7 cellular contexts compared by ENCODE assay signal in the genomic region with DNA sequence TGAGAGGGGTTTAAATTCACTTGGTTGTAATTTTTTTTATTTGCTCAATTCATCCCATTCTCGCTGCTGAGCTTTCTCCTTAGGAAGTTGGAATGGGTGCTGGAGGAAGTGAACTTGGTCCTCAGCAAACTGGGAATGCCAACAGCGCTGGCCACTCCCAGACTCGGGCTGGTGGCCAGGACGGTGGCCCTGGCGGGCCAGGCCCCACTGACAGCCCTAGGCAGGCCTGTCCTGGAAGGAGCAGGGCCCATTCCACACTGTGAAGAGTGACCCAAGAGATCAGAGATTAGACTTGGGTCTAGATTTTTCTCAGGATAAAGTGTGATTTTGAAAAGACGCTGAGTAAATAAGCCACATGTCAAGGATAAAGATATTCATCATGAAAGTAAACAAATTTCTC.
DNase-seq lines count a peak whose midpoint lies in the region; ATAC-seq, FAIRE-seq and TF ChIP-seq lines count a peak whose summit lies in the region.

No MANE protein-coding gene starts in this region.

- intact Hi-C loops in body of pancreas (cut with DNase I) (no loop called here), right lobe of liver (cut with DNase I) (no loop called here)

- H3K27me3 ChIP-seq in body of pancreas (no peaks in the 10 kb centered on the region), right lobe of liver (no peaks in the 10 kb centered on the region)

- peak overlapping the region in 3 of 4 donors; percentile 26 to 77 (median 52) for H3K27ac ChIP-seq in body of pancreas
- H3K27ac ChIP-seq in right lobe of liver = peak overlapping the region in 1 of 3 donors; percentile 63
- peak overlapping the region; percentile 18 for H3K27ac ChIP-seq in substantia nigra (ENCODE audit: low read depth, low read length, poor library complexity, severe bottlenecking)

- peak; percentile 86 for ATAC-seq in body of pancreas
- peak; percentile 82 to 84 (median 84) for ATAC-seq in right lobe of liver

- H3K36me3 ChIP-seq in body of pancreas (replicated peaks in 1 of 2; ENCODE audit: insufficient read depth in 1 of 2, low read depth in 2 of 2) (no peaks in the 10 kb centered on the region), right lobe of liver (no peaks in the 10 kb centered on the region)

- H3K9me3 ChIP-seq in body of pancreas (no peaks in the 10 kb centered on the region), right lobe of liver (no peaks in the 10 kb centered on the region)

- TF ChIP-seq POLR2A in body of pancreas (IDR thresholded peaks at IDR 0.05) (no peak), right lobe of liver (IDR thresholded peaks at IDR 0.05) (no peak)

- DNase-seq in LNCaP clone FGC (ENCODE audit: low read depth) (peak; percentile 75), body of pancreas (peak; percentile 76 to 88 (median 79)), right lobe of liver (peak; percentile 72 to 80 (median 80)), substantia nigra (lab: John Stamatoyannopoulos, UW) (peak in 12 of 49 donors; percentile 33 to 65 (median 49)), DMS153 treated with DMSO at 0.1 percent for 48 hours (lab: John Stamatoyannopoulos, UW; ENCODE audit: unreplicated experiment) (no peak), urothelium cell line (ENCODE audit: low spot score) (no peak), Kasumi-1 (lab: John Stamatoyannopoulos, UW) (no peak)

- H3K4me1 ChIP-seq in body of pancreas (peaks cover 44% of the 10 kb centered on the region), right lobe of liver (peaks cover 0 to 25% (median 7%) of the 10 kb centered on the region in 4 donors)

- H3K4me3 ChIP-seq in LNCaP clone FGC (ENCODE audit: low read depth, low read length) (no peak overlapping the region), body of pancreas (no peak overlapping the region), right lobe of liver (no peak overlapping the region)

- 11 to 16% methylated on average over 6 of the region's 6 CpGs for WGBS in body of pancreas, 2 donors
- WGBS in right lobe of liver (ENCODE audit: insufficient coverage, low coverage, low lambda C conversion rate, missing lambda C conversion rate) = 10% methylated on average over 6 of the region's 6 CpGs

- FAIRE-seq in urothelium cell line (lab: Jason Lieb, UNC) = no peak

- no peak for TF ChIP-seq CTCF in LNCaP clone FGC (IDR thresholded peaks at IDR 0.05; ENCODE audit: control insufficient read depth, extremely low read depth, insufficient read depth)
- no peak for TF ChIP-seq CTCF in body of pancreas (IDR thresholded peaks at IDR 0.05)
- no peak for TF ChIP-seq CTCF in right lobe of liver (IDR thresholded peaks at IDR 0.05)

Comparison
In these comparisons a context has a peak if more than half of its experiments do, and no peak if none do; other contexts are left out.
1. DNase-seq: peak in LNCaP clone FGC (single experiment), body of pancreas (4 of 4) and right lobe of liver (3 of 3); none in DMS153 treated with DMSO at 0.1 percent for 48 hours (single experiment), urothelium cell line (single experiment) and Kasumi-1 (0 of 2).